18 cellular contexts compared by ENCODE assay signal in genomic region chr9:98378206-98379193, GRCh38.
DNase-seq lines count a peak whose midpoint lies in the region; ATAC-seq and TF ChIP-seq lines count a peak whose summit lies in the region.
"Had no signal": no experiment of that assay in that cellular context is flagged by ENCODE, and none has a peak within 500 bp of the region (broad histone marks: within the 10 kb centered on the region; RNA-seq: fewer than 3 reads in every experiment).

No MANE protein-coding gene starts in this region.

- no peak overlapping the region for H3K4me3 Mint-ChIP-seq in HFFc6
- H3K4me3 Mint-ChIP-seq: CD8-positive, alpha-beta T cell had no signal

- H3K27ac ChIP-seq in osteoblast (ENCODE audit: low read depth, low read length) = peak overlapping the region; percentile 43
- H3K27ac ChIP-seq in thyroid gland = no peak overlapping the region
- H3K27ac ChIP-seq: KMS-11 had no signal

- WGBS in thyroid gland, 2 donors = 87% methylated on average over 13 of the region's 13 CpGs

- H3K9me3 ChIP-seq in osteoblast (ENCODE audit: low read depth, low read length) (no peaks in the 10 kb centered on the region), thyroid gland (no peaks in the 10 kb centered on the region)

- DNase-seq in AG10803 (ENCODE audit: low read depth) = peak; percentile 33
- no peak for DNase-seq in HFFc6
- DNase-seq in fibroblast of mammary gland (ENCODE audit: low read depth) = peak; percentile 45
- peak; percentile 80 for DNase-seq in osteoblast (ENCODE audit: insufficient read length, low spot score, missing footprints)
- no peak for DNase-seq in SKM-1 treated with dmso at 0.1 percent for 144 hours (lab: John Stamatoyannopoulos, UW; ENCODE audit: unreplicated experiment)
- no peak for DNase-seq in thyroid gland
- DNase-seq: AML-193; CD8-positive, alpha-beta T cell; HCEC 1CT; MM.1S; NCI-H1105; NCI-H1694 treated with DMSO at 0.1 percent for 48 hours; NCI-H345; NCI-H526 treated with DMSO at 0.1 percent for 48 hours had no signal

- no peak overlapping the region for H3K4me2 ChIP-seq in osteoblast (ENCODE audit: insufficient read depth, low read length)
- H3K4me2 ChIP-seq: KMS-11 had no signal

- H4K20me1 ChIP-seq in osteoblast (ENCODE audit: insufficient read depth, low read length) = no peaks in the 10 kb centered on the region

- no peak for TF ChIP-seq POLR2A in thyroid gland (IDR thresholded peaks at IDR 0.05)

- peak overlapping the region; percentile 49; the same call in 1 of the 2 replicates for H3K27ac Mint-ChIP-seq in HFFc6
- H3K27ac Mint-ChIP-seq: CD8-positive, alpha-beta T cell had no signal

- no peak for ATAC-seq in HG02870 (IDR thresholded peaks at IDR 0.05; ENCODE audit: unreplicated experiment)
- ATAC-seq in HG02678 (IDR thresholded peaks at IDR 0.05; ENCODE audit: unreplicated experiment) = no peak
- ATAC-seq: CD8-positive, alpha-beta T cell; GM12878 had no signal

- intact Hi-C loops in thyroid gland (cut with DNase I) = no loop called here

- TF ChIP-seq CTCF in AG10803 (conservative IDR thresholded peaks at IDR 0.05; ENCODE audit: low read length) (no peak), HFFc6 (IDR thresholded peaks at IDR 0.05) (no peak), fibroblast of mammary gland (conservative IDR thresholded peaks at IDR 0.05; ENCODE audit: control insufficient read depth, insufficient read depth, low read depth, low read length) (no peak), osteoblast (IDR thresholded peaks at IDR 0.05; ENCODE audit: extremely low read depth, low read depth, low read length) (no peak), thyroid gland (IDR thresholded peaks at IDR 0.05) (no peak)

- H3K4me1 Mint-ChIP-seq in HFFc6 (ENCODE audit: low read depth) = peaks cover 66% of the 10 kb centered on the region

- peaks cover 42% of the 10 kb centered on the region for H3K4me1 ChIP-seq in osteoblast (ENCODE audit: insufficient read depth, low read length)
- H3K4me1 ChIP-seq in thyroid gland = no peaks in the 10 kb centered on the region

- peak overlapping the region; percentile 56 for H2AFZ ChIP-seq in osteoblast (ENCODE audit: low read length)

- H3K27me3 Mint-ChIP-seq in HFFc6 (ENCODE audit: insufficient read depth) = no peaks in the 10 kb centered on the region; the same call in 1 of the 2 replicates

- H3K36me3 Mint-ChIP-seq in HFFc6 (ENCODE audit: low read depth) = no peaks in the 10 kb centered on the region
- H3K36me3 Mint-ChIP-seq: CD8-positive, alpha-beta T cell had no signal

- H3K36me3 ChIP-seq in osteoblast (ENCODE audit: insufficient read depth, low read length) (no peaks in the 10 kb centered on the region), thyroid gland (no peaks in the 10 kb centered on the region)

- H3K27me3 ChIP-seq in osteoblast (ENCODE audit: insufficient read depth, low read length) (no peaks in the 10 kb centered on the region), thyroid gland (no peaks in the 10 kb centered on the region)

- H3K9me3 Mint-ChIP-seq in HFFc6 = no peaks in the 10 kb centered on the region
- H3K9me3 Mint-ChIP-seq: CD8-positive, alpha-beta T cell had no signal

- H3K4me3 ChIP-seq in AG10803 (ENCODE audit: low read length) (no peak overlapping the region), fibroblast of mammary gland (ENCODE audit: control insufficient read depth, low read depth, low read length) (no peak overlapping the region), osteoblast (ENCODE audit: insufficient read depth, low read length) (no peak overlapping the region), thyroid gland (replicated peaks in 1 of 3) (no peak overlapping the region)
- H3K4me3 ChIP-seq: GM12878 had no signal

- no peaks in the 10 kb centered on the region for H3K79me2 ChIP-seq in osteoblast (ENCODE audit: insufficient read depth, low read length)

Comparison
In these comparisons a context has a peak if more than half of its experiments do, and no peak if none do; other contexts are left out.
1. DNase-seq: peak in AG10803 (single experiment), fibroblast of mammary gland (single experiment) and osteoblast (single experiment); none in HFFc6 (single experiment), SKM-1 treated with dmso at 0.1 percent for 144 hours (single experiment) and thyroid gland (0 of 2).